Comparison of ENCODE assay signal across 18 cellular contexts in the genomic region with DNA sequence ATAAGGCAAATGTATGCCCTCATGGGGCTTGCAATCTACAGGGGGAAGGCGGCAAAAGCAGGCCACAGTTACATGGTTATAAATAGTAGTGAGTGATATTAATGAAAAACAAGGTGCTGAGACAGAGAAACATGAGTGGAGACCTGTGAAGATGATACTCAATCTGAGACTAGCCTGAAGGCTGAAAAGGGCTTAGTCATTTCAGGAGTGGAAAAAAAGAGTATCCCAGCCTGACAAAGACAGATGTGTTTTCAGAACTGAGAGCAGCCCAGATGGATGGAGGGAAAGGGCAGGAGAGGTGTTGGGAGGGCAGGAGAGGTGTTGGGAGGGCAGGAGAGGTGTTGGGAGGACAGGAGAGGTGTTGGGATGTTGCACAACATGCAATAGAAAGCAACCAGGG.
DNase-seq lines count a peak whose midpoint lies in the region; ATAC-seq, FAIRE-seq and TF ChIP-seq lines count a peak whose summit lies in the region.
"Had no signal": no experiment of that assay in that cellular context is flagged by ENCODE, and none has a peak within 500 bp of the region (broad histone marks: within the 10 kb centered on the region; RNA-seq: fewer than 3 reads in every experiment).

No MANE protein-coding gene starts in this region.

- H3K4me3 Mint-ChIP-seq in MCF 10A (ENCODE audit: unreplicated experiment): no peak overlapping the region
- no peak overlapping the region for H3K4me3 Mint-ChIP-seq in GM23338

- peak in 1 of 2 experiments; percentile 45; a peak in 2 of 4 replicates for TF ChIP-seq EP300 in GM12878 (IDR thresholded peaks at IDR 0.05; ENCODE audit: borderline replicate concordance in 1 of 2, control insufficient read depth in 1 of 2, low read depth in 2 of 2, low read length in 2 of 2)

- SMC1A ChIA-PET in GM12878 (lab: Charles Lee; ENCODE audit: uncharacterized antibody, unreplicated experiment): interaction anchor here (0.8 to 3.5 kb wide), 12 partner anchors 9 to 397 kb away, joined by 3 to 17 read pairs (median 4); a partner anchor contains a TSS

- ATAC-seq in GM23338 (no peak), GM12878 (peak; percentile 76), aorta (ENCODE audit: low FRiP score) (no peak), GM21526 (IDR thresholded peaks at IDR 0.05; ENCODE audit: low FRiP score, unreplicated experiment) (no peak)
- ATAC-seq: SK-N-SH treated with all-trans-retinoic acid at 6 μM for 48 hours had no signal

- no peaks in the 10 kb centered on the region for H3K36me3 Mint-ChIP-seq in MCF 10A (ENCODE audit: insufficient read depth, unreplicated experiment)
- no peaks in the 10 kb centered on the region for H3K36me3 Mint-ChIP-seq in GM23338 (ENCODE audit: low read depth)

- H3K9me2 ChIP-seq in GM23338 (ENCODE audit: insufficient read depth): no peaks in the 10 kb centered on the region

- DNase-seq in mammary epithelial cell: peak; percentile 1
- DNase-seq in MCF 10A (ENCODE audit: unreplicated experiment): no peak
- DNase-seq in GM23338 (ENCODE audit: low spot score): no peak
- peak; percentile 26 for DNase-seq in GM12878 (ENCODE audit: low read depth, low spot score)
- DNase-seq in aorta: no peak
- DNase-seq in NCI-H1436 treated with DMSO at 0.1 percent for 48 hours (lab: John Stamatoyannopoulos, UW): no peak
- DNase-seq: COR-L47, EL, H7, NCI-H1105 treated with DMSO at 0.1 percent for 48 hours, NCI-H187, NCI-H446, NCI-H69, SHP77 had no signal

- RAD21 ChIA-PET in GM12878 (lab: Charles Lee; ENCODE audit: unreplicated experiment): interaction anchor here (1.0 to 1.7 kb wide), 7 partner anchors 33 to 431 kb away, joined by 3 to 9 read pairs (median 5); no protein-coding TSS in a partner anchor

- H3K27me3 ChIP-seq in mammary epithelial cell (ENCODE audit: insufficient read depth, low read length) (peaks cover 5% of the 10 kb centered on the region), GM23338 (ENCODE audit: insufficient read depth) (no peaks in the 10 kb centered on the region), GM12878 (replicated peaks in 1 of 2; ENCODE audit: control insufficient read depth in 2 of 2, insufficient read depth in 2 of 2, low read length in 1 of 2) (no peaks in the 10 kb centered on the region), aorta (ENCODE audit: control insufficient read depth in 1 of 2, insufficient read depth in 2 of 2, low read length in 1 of 2) (peaks cover 0 to 2% of the 10 kb centered on the region in 2 donors)

- H3K9ac ChIP-seq in mammary epithelial cell (ENCODE audit: insufficient read depth, low read length): no peak overlapping the region
- no peak overlapping the region for H3K9ac ChIP-seq in GM12878 (ENCODE audit: control insufficient read depth, insufficient read depth, low read length)

- H3K9me3 Mint-ChIP-seq in MCF 10A (ENCODE audit: unreplicated experiment): no peaks in the 10 kb centered on the region
- H3K9me3 Mint-ChIP-seq in GM23338: no peaks in the 10 kb centered on the region; the same call in 2 of the 3 replicates

- no peak overlapping the region for H2AFZ ChIP-seq in mammary epithelial cell (ENCODE audit: low read depth, low read length)
- no peak overlapping the region for H2AFZ ChIP-seq in GM23338
- H2AFZ ChIP-seq in GM12878 (ENCODE audit: control insufficient read depth, low read depth, low read length): no peak overlapping the region

- H3K27ac Mint-ChIP-seq in MCF 10A (ENCODE audit: low read depth, unreplicated experiment) (no peak overlapping the region), GM23338 (peak overlapping the region; percentile 1; the same call in 1 of the 2 replicates)

- H3K79me2 ChIP-seq in mammary epithelial cell (ENCODE audit: insufficient read depth, low read length) (no peaks in the 10 kb centered on the region), GM23338 (replicated peaks; ENCODE audit: insufficient read depth) (no peaks in the 10 kb centered on the region), GM12878 (ENCODE audit: control insufficient read depth, insufficient read depth, low read length) (no peaks in the 10 kb centered on the region)

- CTCF ChIA-PET in mammary epithelial cell (lab: Charles Lee; ENCODE audit: low non-redundant PET): no interaction called here
- CTCF ChIA-PET in MCF 10A (lab: Yijun Ruan, JAX): interaction anchor here (1.3 kb wide), 1 partner anchor 431 kb away, joined by 10 read pairs; no protein-coding TSS in a partner anchor
- CTCF ChIA-PET in GM12878 (lab: Yijun Ruan, JAX): interaction anchor here (0.9 to 1.4 kb wide), 3 partner anchors 13 to 365 kb away, joined by 3 to 5 read pairs (median 4); no protein-coding TSS in a partner anchor

- intact Hi-C loops in mammary epithelial cell (cut with micrococcal nuclease) (no loop called here), MCF 10A (cut with micrococcal nuclease) (no loop called here), GM12878 (cut with micrococcal nuclease; ENCODE audit: unreplicated experiment) (no loop called here), aorta (cut with DNase I) (no loop called here)

- TF ChIP-seq CTCF in mammary epithelial cell (conservative IDR thresholded peaks at IDR 0.05 in 1 of 2, IDR thresholded peaks at IDR 0.05 in 1 of 2; ENCODE audit: extremely low read depth in 1 of 2, insufficient read depth in 1 of 2, low read depth in 1 of 2, low read length in 2 of 2) (no peak), MCF 10A (IDR thresholded peaks at IDR 0.05; ENCODE audit: unreplicated experiment) (no peak), GM23338 (conservative IDR thresholded peaks at IDR 0.05; ENCODE audit: low read depth in 2 of 2) (no peak), GM12878 (IDR thresholded peaks at IDR 0.05 in 2 of 3, conservative IDR thresholded peaks at IDR 0.05 in 1 of 3; ENCODE audit: control insufficient read depth in 2 of 3, extremely low read depth in 1 of 3, insufficient read depth in 1 of 3, low read depth in 3 of 3, low read length in 3 of 3) (no peak)

- H3F3A ChIP-seq in GM23338 (replicated peaks; ENCODE audit: low read depth): no peaks in the 10 kb centered on the region

- no peak for TF ChIP-seq RAD21 in GM12878 (IDR thresholded peaks at IDR 0.05; ENCODE audit: insufficient read depth, low read depth, low read length)

- TF ChIP-seq POLR2A in GM12878 (IDR thresholded peaks at IDR 0.05; ENCODE audit: low read depth, low read length): no peak

- POLR2A ChIA-PET in MCF 10A (lab: Yijun Ruan, JAX) (no interaction called here), GM12878 (lab: Charles Lee) (no interaction called here)

- H3K36me3 ChIP-seq in mammary epithelial cell (ENCODE audit: insufficient read depth, low read length) (no peaks in the 10 kb centered on the region), GM23338 (ENCODE audit: insufficient read depth) (no peaks in the 10 kb centered on the region), GM12878 (ENCODE audit: control insufficient read depth in 2 of 2, insufficient read depth in 2 of 2, low read length in 1 of 2) (no peaks in the 10 kb centered on the region), aorta (ENCODE audit: control insufficient read depth in 1 of 2, insufficient read depth in 2 of 2, low read length in 1 of 2) (no peaks in the 10 kb centered on the region)

- FAIRE-seq in GM12878 (lab: Jason Lieb, UNC): no peak
- FAIRE-seq: GM18507 had no signal

- H3K27me3 Mint-ChIP-seq in MCF 10A (ENCODE audit: insufficient read depth, unreplicated experiment): peaks cover 22% of the 10 kb centered on the region
- H3K27me3 Mint-ChIP-seq in GM23338 (ENCODE audit: insufficient read depth, low read depth, poor library complexity): no peaks in the 10 kb centered on the region

- no peak overlapping the region for H3K4me3 ChIP-seq in mammary epithelial cell (replicated peaks in 1 of 3; ENCODE audit: insufficient read depth in 1 of 3, low read depth in 2 of 3, low read length in 3 of 3)
- H3K4me3 ChIP-seq in GM23338: no peak overlapping the region
- no peak overlapping the region for H3K4me3 ChIP-seq in GM12878
- no peak overlapping the region for H3K4me3 ChIP-seq in aorta (ENCODE audit: low read length in 2 of 2)

- in situ Hi-C loops in mammary epithelial cell (cut with MboI; ENCODE audit: low sequenced_read_pairs in 2 of 2) (no loop called here), GM12878 (cut with MboI) (no loop called here)

- dilution Hi-C loops in mammary epithelial cell (cut with HindIII; ENCODE audit: low sequenced_read_pairs): no loop called here

- 0% methylated on average over 1 of the region's 1 CpG for WGBS in mammary epithelial cell (ENCODE audit: low coverage, missing lambda C conversion rate)
- WGBS in GM12878 (ENCODE audit: insufficient coverage, insufficient replicate concordance, low lambda C conversion rate, missing lambda C conversion rate): 37% methylated on average over 1 of the region's 1 CpG
- 69 to 72% methylated on average over 1 of the region's 1 CpG for WGBS in aorta, 2 donors

- H3K4me1 ChIP-seq in mammary epithelial cell (ENCODE audit: insufficient read depth, low read length): no peaks in the 10 kb centered on the region
- no peaks in the 10 kb centered on the region for H3K4me1 ChIP-seq in GM23338 (ENCODE audit: insufficient read depth)
- H3K4me1 ChIP-seq in GM12878 (ENCODE audit: control insufficient read depth, insufficient read depth, low read length): 0 out of 2 replicates have a peak, but pooled peaks cover 5% of the 10 kb centered on the region
- no peaks in the 10 kb centered on the region for H3K4me1 ChIP-seq in aorta (ENCODE audit: control insufficient read depth in 1 of 2, insufficient read depth in 2 of 2, low read length in 2 of 2)

- H3K27ac ChIP-seq in mammary epithelial cell (ENCODE audit: insufficient read depth, low read depth, low read length): no peak overlapping the region
- no peak overlapping the region for H3K27ac ChIP-seq in GM23338 (ENCODE audit: low read depth)
- H3K27ac ChIP-seq in GM12878 (ENCODE audit: control insufficient read depth, insufficient read depth): no peak overlapping the region
- H3K27ac ChIP-seq in aorta (ENCODE audit: low read depth in 1 of 2, low read length in 2 of 2): no peak overlapping the region
- H3K27ac ChIP-seq: HL-60 had no signal

- H4K20me1 ChIP-seq in mammary epithelial cell (ENCODE audit: insufficient read depth, low read length) (no peaks in the 10 kb centered on the region), GM23338 (replicated peaks; ENCODE audit: insufficient read depth) (no peaks in the 10 kb centered on the region), GM12878 (ENCODE audit: control insufficient read depth, insufficient read depth) (no peaks in the 10 kb centered on the region)

- H3K4me2 ChIP-seq in mammary epithelial cell (ENCODE audit: insufficient read depth, low read depth, low read length) (no peak overlapping the region), GM23338 (no peak overlapping the region), GM12878 (ENCODE audit: control insufficient read depth, insufficient read depth) (no peak overlapping the region)

- BruUV-seq in mammary epithelial cell (replicated peaks; lab: Mats Ljungman, UMichigan): no TSS peak
- no TSS peak for BruUV-seq in MCF 10A (replicated peaks; lab: Mats Ljungman, UMichigan)
- no TSS peak for BruUV-seq in GM12878 (replicated peaks; lab: Mats Ljungman, UMichigan)

- H3K9me3 ChIP-seq in mammary epithelial cell (replicated peaks; ENCODE audit: insufficient read depth, low read length): no peaks in the 10 kb centered on the region
- H3K9me3 ChIP-seq in GM12878 (replicated peaks; ENCODE audit: control insufficient read depth, insufficient read depth, low read length): no peaks in the 10 kb centered on the region; the same call in 2 of the 3 replicates
- H3K9me3 ChIP-seq in aorta (ENCODE audit: control insufficient read depth, low read length): peaks cover 1% of the 10 kb centered on the region

- H3K4me1 Mint-ChIP-seq in MCF 10A (ENCODE audit: insufficient read depth, unreplicated experiment) (no peaks in the 10 kb centered on the region), GM23338 (no peaks in the 10 kb centered on the region)

Comparison
In these comparisons a context has a peak if more than half of its experiments do, and no peak if none do; other contexts are left out.
1. DNase-seq: peak in mammary epithelial cell (single experiment) and GM12878 (single experiment); none in MCF 10A (single experiment), GM23338 (single experiment), aorta (0 of 2) and NCI-H1436 treated with DMSO at 0.1 percent for 48 hours (single experiment).